In genomic region chr6:15023448-15023847, GRCh38 we compare ENCODE assay signal across 10 cellular contexts.
DNase-seq lines count a peak whose midpoint lies in the region; ATAC-seq and FAIRE-seq lines count a peak whose summit lies in the region.
"Had no signal": no experiment of that assay in that cellular context is flagged by ENCODE, and none has a peak within 500 bp of the region (broad histone marks: within the 10 kb centered on the region; RNA-seq: fewer than 3 reads in every experiment).

No MANE protein-coding gene starts in this region.

- WGBS in small intestine, 3 donors, result 64 to 82% (median 73%) methylated on average over 8 of the region's 8 CpGs

- H3K4me3 Mint-ChIP-seq in activated T-cell treated with anti-CD3 and anti-CD28 coated beads, Interleukin-2, amount 50 U/mL, for 24 hours, result peak overlapping the region; percentile 36

- H3K9me3 Mint-ChIP-seq in activated T-cell treated with anti-CD3 and anti-CD28 coated beads, Interleukin-2, amount 50 U/mL, for 24 hours, result peaks cover 2% of the 10 kb centered on the region

- peak; percentile 68 for DNase-seq in activated T-cell treated with anti-CD3 and anti-CD28 coated beads, Interleukin-2, amount 50 U/mL, for 24 hours
- DNase-seq in stimulated activated CD8-positive, alpha-beta memory T cell treated with anti-CD3 and anti-CD28 coated beads, Interleukin-2, amount 100 ng/mL, for 48 hours (ENCODE audit: low read depth in 2 of 2), result peak; percentile 47 to 55
- DNase-seq in NCI-H1436 treated with DMSO at 0.1 percent for 48 hours (lab: John Stamatoyannopoulos, UW) (no peak), inferior parietal cortex (ENCODE audit: extremely low spot score) (no peak), HUDEP-2 (lab: John Stamatoyannopoulos, UW; ENCODE audit: unreplicated experiment in 76 of 76) (no peak), small intestine (no peak)
- DNase-seq: posterior cingulate gyrus had no signal

- ATAC-seq in GM19468 (IDR thresholded peaks at IDR 0.05; ENCODE audit: extremely low read depth, unreplicated experiment) (peak; percentile 63), HG03159 (IDR thresholded peaks at IDR 0.05; ENCODE audit: unreplicated experiment) (peak; percentile 88)

- peaks cover 2% of the 10 kb centered on the region for H3K27me3 Mint-ChIP-seq in activated T-cell treated with anti-CD3 and anti-CD28 coated beads, Interleukin-2, amount 50 U/mL, for 24 hours

- peak overlapping the region; percentile 95 for H3K27ac Mint-ChIP-seq in activated T-cell treated with anti-CD3 and anti-CD28 coated beads, Interleukin-2, amount 50 U/mL, for 24 hours

- no peaks in the 10 kb centered on the region for H3K36me3 ChIP-seq in small intestine (ENCODE audit: control insufficient read depth in 2 of 2, insufficient read depth in 2 of 2, low read length in 2 of 2)

- H3K4me1 Mint-ChIP-seq in activated T-cell treated with anti-CD3 and anti-CD28 coated beads, Interleukin-2, amount 50 U/mL, for 24 hours (ENCODE audit: low read depth), result peaks cover 42% of the 10 kb centered on the region

- H3K36me3 Mint-ChIP-seq in activated T-cell treated with anti-CD3 and anti-CD28 coated beads, Interleukin-2, amount 50 U/mL, for 24 hours (ENCODE audit: low read depth), result no peaks in the 10 kb centered on the region

- no peak overlapping the region for H3K4me3 ChIP-seq in small intestine (ENCODE audit: low read depth in 1 of 2, low read length in 2 of 2)

- H3K27ac ChIP-seq in small intestine (ENCODE audit: low read depth in 1 of 2, low read length in 1 of 2), result no peak overlapping the region

- no peaks in the 10 kb centered on the region for H3K27me3 ChIP-seq in small intestine (ENCODE audit: control insufficient read depth in 2 of 2, insufficient read depth in 2 of 2, low read length in 2 of 2)

- H3K9me3 ChIP-seq in small intestine (ENCODE audit: control insufficient read depth, low read depth), result no peaks in the 10 kb centered on the region

- no peaks in the 10 kb centered on the region for H3K4me1 ChIP-seq in small intestine (ENCODE audit: control insufficient read depth in 2 of 2, insufficient read depth in 1 of 2, low read depth in 1 of 2, low read length in 1 of 2)

- no peak for FAIRE-seq in small intestine (lab: Jason Lieb, UNC)
- FAIRE-seq: colon had no signal

Comparison
In these comparisons a context has a peak if more than half of its experiments do, and no peak if none do; other contexts are left out.
1. DNase-seq: peak in activated T-cell treated with anti-CD3 and anti-CD28 coated beads, Interleukin-2, amount 50 U/mL, for 24 hours (single experiment) and stimulated activated CD8-positive, alpha-beta memory T cell treated with anti-CD3 and anti-CD28 coated beads, Interleukin-2, amount 100 ng/mL, for 48 hours (2 of 2); none in NCI-H1436 treated with DMSO at 0.1 percent for 48 hours (single experiment), inferior parietal cortex (single experiment), HUDEP-2 (0 of 76) and small intestine (single experiment).